16 cellular contexts compared by ENCODE assay signal in the genomic region with DNA sequence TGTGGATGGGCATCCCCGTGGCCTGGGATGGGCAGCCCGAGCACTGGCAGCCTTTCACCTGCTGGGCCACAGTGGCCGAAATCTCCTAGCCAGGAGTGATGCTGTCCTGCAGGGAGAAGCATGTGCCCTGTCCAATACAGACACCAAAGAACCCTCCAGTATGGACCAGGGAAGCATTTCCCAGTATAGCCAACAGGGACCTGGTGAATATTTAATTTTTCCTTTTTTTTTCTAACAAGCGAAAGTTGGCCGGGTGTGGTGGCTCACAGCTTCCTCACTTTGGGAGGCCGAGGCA. TPM values are rescaled to one million over a fixed set of nuclear protein-coding genes. Genes with fewer than 3 reads are reported as not detected.
A peak's percentile ranks its signal among the peaks of the same experiment; 100 is the strongest.
DNase-seq lines count a peak whose midpoint lies in the region; ATAC-seq, FAIRE-seq and TF ChIP-seq lines count a peak whose summit lies in the region.
"Had no signal": no experiment of that assay in that cellular context is flagged by ENCODE, and none has a peak within 500 bp of the region (broad histone marks: within the 10 kb centered on the region; RNA-seq: fewer than 3 reads in every experiment).

No MANE protein-coding gene starts in this region.

- POLR2A ChIA-PET in OCI-LY7 (lab: Charles Lee), result interaction anchor here (0.7 kb wide), 1 partner anchor 58 kb away, joined by 3 read pairs; no protein-coding TSS in a partner anchor

- H3K79me2 ChIP-seq in OCI-LY7 (ENCODE audit: insufficient read depth, low read depth, low read length), result no peaks in the 10 kb centered on the region

- H4K20me1 ChIP-seq in OCI-LY7 (ENCODE audit: insufficient read depth, low read length), result no peaks in the 10 kb centered on the region

- H3K36me3 ChIP-seq in OCI-LY7 (ENCODE audit: insufficient read depth, low read length) (peaks cover 69% of the 10 kb centered on the region), gastrocnemius medialis (peaks cover 0 to 14% of the 10 kb centered on the region in 2 donors)

- H3K27me3 ChIP-seq in foreskin keratinocyte (no peaks in the 10 kb centered on the region), gastrocnemius medialis (no peaks in the 10 kb centered on the region)
- H3K27me3 ChIP-seq: BE2C, brain microvascular endothelial cell, SJSA1, testis had no signal

- ATAC-seq in GM19035 (IDR thresholded peaks at IDR 0.05; ENCODE audit: unreplicated experiment), result peak; percentile 25
- peak; percentile 27 for ATAC-seq in foreskin keratinocyte
- ATAC-seq in gastrocnemius medialis, result peak in 1 of 2 donors; percentile 30
- ATAC-seq in GM21381 (IDR thresholded peaks at IDR 0.05; ENCODE audit: unreplicated experiment), result no peak

- no peak for DNase-seq in OCI-LY7 (ENCODE audit: low spot score)
- DNase-seq in foreskin keratinocyte, result no peak
- no peak for DNase-seq in gastrocnemius medialis
- DNase-seq in frontal cortex (ENCODE audit: low spot score in 2 of 2), result no peak
- no peak for DNase-seq in NCI-H446 treated with DMSO at 0.1 percent for 48 hours (lab: John Stamatoyannopoulos, UW)
- DNase-seq: activated CD4-positive, alpha-beta T cell treated with anti-CD3 and anti-CD28 coated beads for 1 hour; activated CD8-positive, alpha-beta memory T cell treated with anti-CD3 and anti-CD28 coated beads, Interleukin-2, amount 50 U/mL, for 48 hours had no signal

- H3K9me3 ChIP-seq in OCI-LY7 (ENCODE audit: low read length) (no peaks in the 10 kb centered on the region), gastrocnemius medialis (no peaks in the 10 kb centered on the region)
- H3K9me3 ChIP-seq: BE2C, SJSA1, testis had no signal

- no TSS peak for BruUV-seq in OCI-LY7 (replicated peaks; lab: Mats Ljungman, UMichigan)

- H2AFZ ChIP-seq in OCI-LY7 (ENCODE audit: low read length), result no peak overlapping the region
- H2AFZ ChIP-seq: GM23248 had no signal

- TF ChIP-seq POLR2A in gastrocnemius medialis (IDR thresholded peaks at IDR 0.05), result no peak

- no peak for FAIRE-seq in frontal cortex (lab: Jason Lieb, UNC)

- intact Hi-C loops in OCI-LY7 (cut with micrococcal nuclease; ENCODE audit: unreplicated experiment) (loop anchor here (1.0 kb wide), 1 partner anchor 27 kb away; no protein-coding TSS in a partner anchor), gastrocnemius medialis (cut with DNase I; ENCODE audit: low total_unique reads) (loop anchor here (1.0 kb wide), 2 partner anchors 27 to 63 kb away; no protein-coding TSS in a partner anchor)

- no peaks in the 10 kb centered on the region for H3K9me2 ChIP-seq in OCI-LY7 (ENCODE audit: insufficient read depth, low read length)

- in situ Hi-C loops in gastrocnemius medialis (cut with MboI; ENCODE audit: low sequenced_read_pairs in 4 of 4), result no loop called here

- H3K4me3 ChIP-seq in OCI-LY7 (ENCODE audit: low read depth, low read length, poor library complexity, severe bottlenecking) (no peak overlapping the region), gastrocnemius medialis (no peak overlapping the region)
- H3K4me3 ChIP-seq: GM23248, SJSA1, smooth muscle cell, testis had no signal

- H3K27ac ChIP-seq in OCI-LY7 (ENCODE audit: low read depth, low read length, poor library complexity, severe bottlenecking), result no peak overlapping the region
- H3K27ac ChIP-seq in foreskin keratinocyte, result no peak overlapping the region
- no peak overlapping the region for H3K27ac ChIP-seq in gastrocnemius medialis
- H3K27ac ChIP-seq: brain microvascular endothelial cell, GM23248, SJSA1, testis had no signal

- no peak overlapping the region for H3K4me2 ChIP-seq in OCI-LY7 (ENCODE audit: low read length)
- H3K4me2 ChIP-seq: smooth muscle cell had no signal

- TF ChIP-seq CTCF in OCI-LY7 (conservative IDR thresholded peaks at IDR 0.05; ENCODE audit: low read length) (peak; percentile 64), foreskin keratinocyte (conservative IDR thresholded peaks at IDR 0.05) (no peak), gastrocnemius medialis (IDR thresholded peaks at IDR 0.05 in 4 of 5, conservative IDR thresholded peaks at IDR 0.05 in 1 of 5) (peak in 3 of 5 experiments; percentile 5 to 29 (median 6))

- H3K4me1 ChIP-seq in OCI-LY7 (ENCODE audit: insufficient read depth, low read length, poor library complexity, severe bottlenecking) (peaks cover 4% of the 10 kb centered on the region), foreskin keratinocyte (no peaks in the 10 kb centered on the region), gastrocnemius medialis (no peaks in the 10 kb centered on the region)
- H3K4me1 ChIP-seq: SJSA1, testis had no signal

- CTCF ChIA-PET in OCI-LY7 (lab: Charles Lee; ENCODE audit: unreplicated experiment), result no interaction called here

RNA-seq across cellular contexts. Expression of gene IMPDH1, which starts 11.0 kb away (rescaled TPM):
- 23.3 and 26.6 TPM in 2 replicates for total RNA-seq in OCI-LY7 (2014; rRNA removed; shearing (Covaris generic))
- total RNA-seq in OCI-LY7 (2022) (50.5 and 51.3 TPM in 2 replicates), foreskin keratinocyte (80.1 and 91.4 TPM in 2 replicates), gastrocnemius medialis (1 to 10 TPM; 4.0 to 7.1 (median 4.9) TPM), frontal cortex (26.5 TPM)
- polyA plus RNA-seq in foreskin keratinocyte, result 77.6 and 85.0 TPM in 2 replicates

RNA-seq across cellular contexts. Expression of gene PRRT4, which starts 37.3 kb away (rescaled TPM):
- total RNA-seq in OCI-LY7 (2014; rRNA removed; shearing (Covaris generic)), result not detected in 2 replicates
- total RNA-seq in OCI-LY7 (2022) (not detected in 2 replicates), foreskin keratinocyte (0.17 and 0.28 TPM in 2 replicates), gastrocnemius medialis (1 to 10 TPM in 2 of 4 donors, under 1 TPM in 2; 0.22 to 2.2 (median 0.64) TPM), frontal cortex (3.3 TPM)
- 0.04 and 0.29 TPM in 2 replicates for polyA plus RNA-seq in foreskin keratinocyte
- total RNA-seq: GM23248, kidney epithelial cell, SJSA1 had no signal
- polyA plus RNA-seq: GM23248 had no signal

RNA-seq across cellular contexts. Expression of gene RBM28, which starts 55.1 kb away (rescaled TPM):
- 35.6 and 64.6 TPM in 2 replicates for total RNA-seq in OCI-LY7 (2014; rRNA removed; shearing (Covaris generic))
- total RNA-seq in OCI-LY7 (2022), result 70.0 and 70.8 TPM in 2 replicates
- 30.8 and 44.4 TPM in 2 replicates for total RNA-seq in foreskin keratinocyte
- 21.7 and 25.7 TPM in 2 replicates for polyA plus RNA-seq in foreskin keratinocyte
- 10 to 100 TPM; 13.6 to 18.5 (median 16.3) TPM for total RNA-seq in gastrocnemius medialis
- 16.3 TPM for total RNA-seq in frontal cortex

RNA-seq across cellular contexts. Expression of gene HILPDA, which starts 56.9 kb away (rescaled TPM):
- total RNA-seq in OCI-LY7 (2014; rRNA removed; shearing (Covaris generic)), result 23.7 and 33.9 TPM in 2 replicates
- total RNA-seq in OCI-LY7 (2022), result 19.4 and 22.4 TPM in 2 replicates
- 11.8 and 13.5 TPM in 2 replicates for total RNA-seq in foreskin keratinocyte
- polyA plus RNA-seq in foreskin keratinocyte, result 12.5 and 14.8 TPM in 2 replicates
- total RNA-seq in gastrocnemius medialis, result 1 to 10 TPM; 1.1 to 4.3 (median 3.2) TPM
- 26.9 TPM for total RNA-seq in frontal cortex
